In genomic region chr3:81643721-81644120, GRCh38 we compare ENCODE assay signal across 8 cellular contexts.
DNase-seq lines count a peak whose midpoint lies in the region; ATAC-seq, FAIRE-seq and TF ChIP-seq lines count a peak whose summit lies in the region.

No MANE protein-coding gene starts in this region.

- no peak overlapping the region for H3K9ac ChIP-seq in H1 (replicated peaks in 1 of 4; ENCODE audit: extremely low read depth in 1 of 4, low read depth in 3 of 4, low read length in 3 of 4)

- no peak overlapping the region for H4K91ac ChIP-seq in H1 (replicated peaks; ENCODE audit: insufficient read length, low read length)

- H2BK20ac ChIP-seq in H1 (ENCODE audit: low read length): no peak overlapping the region

- no peaks in the 10 kb centered on the region for H3K23me2 ChIP-seq in H1 (ENCODE audit: low read depth, low read length)

- H3K18ac ChIP-seq in H1 (ENCODE audit: extremely low read depth, low read length): no peak overlapping the region

- no peaks in the 10 kb centered on the region for H3K9me3 ChIP-seq in H1 (ENCODE audit: insufficient read depth in 2 of 2, low read depth in 1 of 2, low read length in 1 of 2)
- no peaks in the 10 kb centered on the region for H3K9me3 ChIP-seq in neutrophil

- H4K20me1 ChIP-seq in H1 (replicated peaks in 1 of 2; ENCODE audit: control insufficient read depth in 1 of 2, insufficient read depth in 2 of 2, low read length in 2 of 2): no peaks in the 10 kb centered on the region

- H3K27me3 ChIP-seq in GM06990 (replicated peaks; ENCODE audit: control insufficient read depth, insufficient read depth, low read length) (no peaks in the 10 kb centered on the region), H1 (replicated peaks in 1 of 4; ENCODE audit: control insufficient read depth in 3 of 4, extremely low read depth in 1 of 4, insufficient read depth in 3 of 4, low read length in 3 of 4) (no peaks in the 10 kb centered on the region), neutrophil (no peaks in the 10 kb centered on the region)

- no peak overlapping the region for H2BK15ac ChIP-seq in H1 (ENCODE audit: low read length)

- no peaks in the 10 kb centered on the region for H3K9me3 Mint-ChIP-seq in activated CD8-positive, alpha-beta memory T cell treated with anti-CD3 and anti-CD28 coated beads, Interleukin-2, amount 10 ng/mL, durations not matched to agents 7 days and 5 days (ENCODE audit: low read depth)

- peaks cover 3% of the 10 kb centered on the region for H3K36me3 Mint-ChIP-seq in activated CD8-positive, alpha-beta memory T cell treated with anti-CD3 and anti-CD28 coated beads, Interleukin-2, amount 10 ng/mL, durations not matched to agents 7 days and 5 days

- POLR2A ChIA-PET in H1 (lab: Charles Lee; ENCODE audit: partially characterized antibody): interaction anchor here (0.6 kb wide), 1 partner anchor 204 kb away, joined by 3 read pairs; no protein-coding TSS in a partner anchor

- H4K5ac ChIP-seq in H1 (ENCODE audit: insufficient read length, low read depth, low read length): no peak overlapping the region

- H3K56ac ChIP-seq in H1 (replicated peaks; ENCODE audit: insufficient read length, low read depth, low read length): no peak overlapping the region

- H3K27me3 Mint-ChIP-seq in activated CD8-positive, alpha-beta memory T cell treated with anti-CD3 and anti-CD28 coated beads, Interleukin-2, amount 10 ng/mL, durations not matched to agents 7 days and 5 days: no peaks in the 10 kb centered on the region

- TF ChIP-seq EP300 in H1 (IDR thresholded peaks at IDR 0.05; ENCODE audit: borderline replicate concordance in 1 of 2, low read depth in 2 of 2, low read length in 2 of 2): no peak

- H3K27ac ChIP-seq in H1 (ENCODE audit: low read depth, low read length) (no peak overlapping the region), neutrophil (peak overlapping the region; percentile 85)

- H3K23ac ChIP-seq in H1 (ENCODE audit: insufficient read length): no peak overlapping the region

- CTCF ChIA-PET in H1 (lab: Charles Lee; ENCODE audit: partially characterized antibody): interaction anchor here (0.7 to 5.6 kb wide), 21 partner anchors 9 to 1426 kb away, joined by 3 to 51 read pairs (median 4); no protein-coding TSS in a partner anchor
- CTCF ChIA-PET in activated CD8-positive, alpha-beta memory T cell treated with anti-CD3 and anti-CD28 coated beads, Interleukin-2, amount 10 ng/mL, durations not matched to agents 7 days and 5 days (lab: Charles Lee): interaction anchor here (1.2 kb wide), 1 partner anchor 63 kb away, joined by 3 read pairs; no protein-coding TSS in a partner anchor

- H3K36me3 ChIP-seq in GM06990 (ENCODE audit: control insufficient read depth, insufficient read depth, low read length): no peaks in the 10 kb centered on the region; the same call in 1 of the 2 replicates
- no peaks in the 10 kb centered on the region for H3K36me3 ChIP-seq in H1 (ENCODE audit: control insufficient read depth in 2 of 4, insufficient read depth in 4 of 4, low read length in 3 of 4)
- peaks cover 11% of the 10 kb centered on the region for H3K36me3 ChIP-seq in neutrophil

- H4K8ac ChIP-seq in H1 (ENCODE audit: extremely low read depth, insufficient read depth, low read length): no peak overlapping the region

- H3K4me1 ChIP-seq in H1 (replicated peaks in 1 of 4; ENCODE audit: control insufficient read depth in 3 of 4, insufficient read depth in 4 of 4, low read length in 3 of 4) (no peaks in the 10 kb centered on the region), neutrophil (ENCODE audit: control insufficient read depth in 1 of 2, insufficient read depth in 1 of 2, low read depth in 1 of 2, low read length in 1 of 2) (peaks cover 20 to 21% of the 10 kb centered on the region in 2 experiments)

- H3K27ac Mint-ChIP-seq in activated CD8-positive, alpha-beta memory T cell treated with anti-CD3 and anti-CD28 coated beads, Interleukin-2, amount 10 ng/mL, durations not matched to agents 7 days and 5 days: no peak overlapping the region

- DNase-seq in GM06990 (ENCODE audit: extremely low read depth, insufficient read length) (no peak), NCI-H2227 (lab: John Stamatoyannopoulos, UW; ENCODE audit: unreplicated experiment) (peak; percentile 20), H1 (ENCODE audit: low read depth in 1 of 2, low spot score in 2 of 2) (no peak)
- no peak for DNase-seq in activated CD8-positive, alpha-beta memory T cell treated with anti-CD3 and anti-CD28 coated beads, Interleukin-2, amount 10 ng/mL, durations not matched to agents 7 days and 5 days
- no peak for DNase-seq in stimulated activated CD4-positive, alpha-beta T cell treated with anti-CD3 and anti-CD28 coated beads, Interleukin-15, amount 100 ng/mL, for 24 hours

- TF ChIP-seq RAD21 in H1 (IDR thresholded peaks at IDR 0.05 in 1 of 2, conservative IDR thresholded peaks at IDR 0.05 in 1 of 2; ENCODE audit: low read depth in 2 of 2, low read length in 2 of 2): peak; percentile 81 to 84

- H2AK5ac ChIP-seq in H1 (ENCODE audit: low read depth, low read length): no peak overlapping the region

- WGBS in H1 (ENCODE audit: extremely low coverage in 1 of 2, insufficient coverage in 1 of 2, insufficient read length in 1 of 2, insufficient replicate concordance in 2 of 2, low coverage in 1 of 2, low lambda C conversion rate in 2 of 2, missing lambda C conversion rate in 1 of 2), 2 experiments: 93% methylated on average over 2 of the region's 2 CpGs; no CpG with 5 or more reads in 1 of the 2 experiments

- H2AFZ ChIP-seq in H1 (ENCODE audit: low read length): no peak overlapping the region

- H3K4ac ChIP-seq in H1 (replicated peaks; ENCODE audit: insufficient read length, low read depth, low read length): no peak overlapping the region

- FAIRE-seq in H1 (lab: Jason Lieb, UNC): peak; percentile 39

- H3K14ac ChIP-seq in H1 (ENCODE audit: insufficient read length): no peak overlapping the region

- H3K79me1 ChIP-seq in H1 (ENCODE audit: low read depth, low read length): no peaks in the 10 kb centered on the region

- H2BK12ac ChIP-seq in H1 (ENCODE audit: low read depth, low read length): no peak overlapping the region

- TF ChIP-seq POLR2A in H1 (IDR thresholded peaks at IDR 0.05; ENCODE audit: control extremely low read depth in 1 of 2, low read depth in 2 of 2, low read length in 2 of 2): no peak

- H3K4me2 ChIP-seq in H1 (ENCODE audit: insufficient read depth in 1 of 2, low read depth in 2 of 2, low read length in 2 of 2): no peak overlapping the region

- H3K4me3 Mint-ChIP-seq in activated CD8-positive, alpha-beta memory T cell treated with anti-CD3 and anti-CD28 coated beads, Interleukin-2, amount 10 ng/mL, durations not matched to agents 7 days and 5 days: no peak overlapping the region

- H3K4me3 ChIP-seq in GM06990 (replicated peaks; ENCODE audit: low read depth, low read length) (no peak overlapping the region), H1 (ENCODE audit: extremely low read depth in 1 of 4, insufficient read depth in 2 of 4, low read depth in 3 of 4, low read length in 4 of 4) (no peak overlapping the region), neutrophil (ENCODE audit: low read depth in 1 of 2, low read length in 1 of 2) (no peak overlapping the region)

- TF ChIP-seq CTCF in GM06990 (IDR thresholded peaks at IDR 0.05; ENCODE audit: insufficient read depth, low read length, poor library complexity, severe bottlenecking) (peak; percentile 20), H1 (IDR thresholded peaks at IDR 0.05; ENCODE audit: control extremely low read depth in 1 of 3, insufficient read depth in 1 of 3, low read depth in 1 of 3, low read length in 3 of 3) (peak in 2 of 3 experiments; percentile 47 to 53; a peak in 2 of 4 replicates), neutrophil (IDR thresholded peaks at IDR 0.05) (no peak)

- ATAC-seq in GM21576 (IDR thresholded peaks at IDR 0.05; ENCODE audit: unreplicated experiment) (no peak), GM19324 (IDR thresholded peaks at IDR 0.05; ENCODE audit: low FRiP score, unreplicated experiment) (no peak)
- no peak for ATAC-seq in activated CD8-positive, alpha-beta memory T cell treated with anti-CD3 and anti-CD28 coated beads, Interleukin-2, amount 10 ng/mL, durations not matched to agents 7 days and 5 days

- H3K4me1 Mint-ChIP-seq in activated CD8-positive, alpha-beta memory T cell treated with anti-CD3 and anti-CD28 coated beads, Interleukin-2, amount 10 ng/mL, durations not matched to agents 7 days and 5 days: no peaks in the 10 kb centered on the region

- no peak overlapping the region for H2BK5ac ChIP-seq in H1 (ENCODE audit: low read depth, low read length)

- no peak overlapping the region for H2BK120ac ChIP-seq in H1 (replicated peaks; ENCODE audit: low read depth, low read length)

- H3K79me2 ChIP-seq in H1 (ENCODE audit: control insufficient read depth in 1 of 2, insufficient read depth in 2 of 2, low read length in 2 of 2): no peaks in the 10 kb centered on the region

TF ChIP-seq in H1, 55 proteins besides CTCF, POLR2A, EP300 and RAD21 (continues in another document):
- TF ChIP-seq NRF1 (IDR thresholded peaks at IDR 0.05; ENCODE audit: low read depth, low read length) (no peak), EZH2 (IDR thresholded peaks at IDR 0.05; ENCODE audit: low read depth, low read length, severe bottlenecking) (no peak), E2F6 (IDR thresholded peaks at IDR 0.05) (no peak), GTF2F1 (IDR thresholded peaks at IDR 0.05; ENCODE audit: borderline replicate concordance, low read depth, low read length) (no peak), KDM4A (IDR thresholded peaks at IDR 0.05; ENCODE audit: low read depth, low read length, severe bottlenecking) (no peak), YY1 (IDR thresholded peaks at IDR 0.05; ENCODE audit: low read depth, low read length) (no peak), BCL11A (IDR thresholded peaks at IDR 0.05; ENCODE audit: low read depth in 2 of 2, low read length in 2 of 2) (no peak), MAFK (IDR thresholded peaks at IDR 0.05; ENCODE audit: low read depth, low read length) (no peak), RXRA (IDR thresholded peaks at IDR 0.05; ENCODE audit: insufficient read depth, low read depth, low read length) (no peak), SIRT6 (IDR thresholded peaks at IDR 0.05; ENCODE audit: low read length) (no peak), SIX5 (IDR thresholded peaks at IDR 0.05; ENCODE audit: low read depth, low read length) (no peak), SP2 (IDR thresholded peaks at IDR 0.05; ENCODE audit: low read length) (no peak), TEAD4 (IDR thresholded peaks at IDR 0.05; ENCODE audit: low read depth, low read length) (no peak), SP1 (IDR thresholded peaks at IDR 0.05; ENCODE audit: low read depth, low read length) (no peak), TBP (IDR thresholded peaks at IDR 0.05; ENCODE audit: low read depth, low read length) (no peak)
